ENCODE assay signal across 13 cellular contexts in the genomic region with DNA sequence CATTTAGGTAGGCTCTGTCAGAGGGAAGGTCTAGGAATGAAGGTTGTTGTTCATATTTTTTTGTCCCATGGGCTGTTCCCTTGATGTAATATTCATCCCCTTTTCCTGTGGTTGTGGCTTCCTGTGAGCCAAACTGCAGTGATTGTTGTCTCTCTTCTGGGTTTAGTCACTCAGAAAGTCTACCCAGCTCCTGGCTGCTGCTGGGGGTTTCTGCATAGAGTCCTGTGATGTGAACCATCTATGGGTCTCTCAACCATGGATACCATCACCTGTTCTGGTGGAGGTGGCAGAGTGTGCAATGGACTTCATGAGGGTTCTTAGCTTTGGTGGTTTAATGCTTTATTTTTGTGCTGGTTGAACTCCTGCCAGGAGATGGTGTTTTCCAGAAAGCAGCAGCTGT.
"Had no signal": no experiment of that assay in that cellular context is flagged by ENCODE, and none has a peak within 500 bp of the region (broad histone marks: within the 10 kb centered on the region; RNA-seq: fewer than 3 reads in every experiment).

No MANE protein-coding gene starts in this region.

- H3K27ac Mint-ChIP-seq: natural killer cell treated with Interleukin-12 subunit alpha and Interleukin-12 subunit beta and Interleukin-15 and Interleukin-18, amount 100 ng/mL, for 72 hours; WTC11 had no signal

- H3K9me3 ChIP-seq: body of pancreas, gastrocnemius medialis, left lung, sigmoid colon, thoracic aorta had no signal

- ATAC-seq: body of pancreas; gastrocnemius medialis; left lung; natural killer cell treated with Interleukin-12 subunit alpha and Interleukin-12 subunit beta and Interleukin-15 and Interleukin-18, amount 100 ng/mL, for 72 hours; WTC11 had no signal

- H3K4me3 Mint-ChIP-seq: natural killer cell treated with Interleukin-12 subunit alpha and Interleukin-12 subunit beta and Interleukin-15 and Interleukin-18, amount 100 ng/mL, for 72 hours; WTC11 had no signal

- H3K27me3 ChIP-seq: body of pancreas, gastrocnemius medialis, left lung, sigmoid colon, stomach had no signal

- H3K36me3 ChIP-seq: gastrocnemius medialis, left lung, sigmoid colon, stomach, thoracic aorta had no signal

- H3K36me3 Mint-ChIP-seq: natural killer cell treated with Interleukin-12 subunit alpha and Interleukin-12 subunit beta and Interleukin-15 and Interleukin-18, amount 100 ng/mL, for 72 hours had no signal

- H3K27ac ChIP-seq: body of pancreas, epithelial cell of prostate, gastrocnemius medialis, left lung, sigmoid colon, stomach, thoracic aorta had no signal

- H3K4me3 ChIP-seq: body of pancreas, gastrocnemius medialis, left lung, sigmoid colon, stomach, thoracic aorta had no signal

- DNase-seq: activated CD4-positive, alpha-beta T cell treated with anti-CD3 and anti-CD28 coated beads, Interleukin-2, amount 50 U/mL, for 4 hours; body of pancreas; effector memory CD4-positive, alpha-beta T cell; gastrocnemius medialis; islet precursor cell; left lung; sigmoid colon; stimulated activated CD4-positive, alpha-beta T cell treated with anti-CD3 and anti-CD28 coated beads, Interleukin-2, amount 100 ng/mL, for 48 hours; stomach had no signal

- H3K4me1 ChIP-seq: body of pancreas, gastrocnemius medialis, left lung, sigmoid colon, stomach had no signal
